Comparison of ENCODE assay signal across 16 cellular contexts in the genomic region with DNA sequence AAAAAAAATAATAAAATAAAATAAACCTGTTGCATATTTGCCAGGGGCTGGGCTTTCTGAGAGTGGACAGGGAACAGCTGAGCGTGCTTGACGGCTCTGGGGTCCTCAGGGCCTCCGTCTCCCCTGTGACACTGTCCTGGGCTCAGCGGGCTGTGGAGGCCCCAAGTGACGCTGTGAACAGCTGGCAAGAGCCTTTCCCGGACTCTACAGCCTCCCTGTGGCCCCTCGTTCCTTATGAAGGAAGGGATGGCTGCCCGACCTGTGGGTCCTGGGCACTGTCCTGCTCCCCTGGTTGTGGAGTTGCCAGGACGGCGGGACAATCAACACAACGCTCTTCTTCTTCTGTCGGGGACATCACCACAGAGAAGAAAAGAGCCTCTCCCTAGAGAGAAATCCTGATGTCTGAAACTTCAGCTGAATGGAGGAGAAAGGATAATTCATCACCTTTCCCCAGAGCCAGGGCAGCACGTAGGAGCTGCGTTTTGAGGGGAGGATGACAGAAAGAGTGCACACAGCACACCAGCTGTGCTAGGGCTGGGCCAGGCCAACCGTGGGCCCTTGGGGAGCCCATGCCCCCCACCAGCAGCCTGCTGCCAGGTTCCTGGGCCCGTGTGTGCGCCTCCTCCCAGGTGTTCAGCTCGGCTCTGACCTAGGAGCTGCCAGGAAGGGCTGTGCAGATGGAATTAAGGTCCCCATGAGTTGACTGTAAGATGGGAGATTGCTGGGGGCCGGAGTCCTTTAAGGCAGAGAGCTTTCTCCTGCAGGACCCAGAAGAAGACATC.
"Had no signal": no experiment of that assay in that cellular context is flagged by ENCODE, and none has a peak within 500 bp of the region (broad histone marks: within the 10 kb centered on the region; RNA-seq: fewer than 3 reads in every experiment).

No MANE protein-coding gene starts in this region.

- H3K4me3 ChIP-seq: ascending aorta, dorsolateral prefrontal cortex, esophagus squamous epithelium, mucosa of descending colon, smooth muscle cell, tibial nerve, vagina had no signal

- H3K4me3 Mint-ChIP-seq: activated naive CD8-positive, alpha-beta T cell treated with anti-CD3 and anti-CD28 coated beads, Interleukin-2, amount 50 U/mL, for 24 hours; naive thymus-derived CD8-positive, alpha-beta T cell; stimulated activated naive B cell treated with anti-CD40 and anti-IgM and Interleukin-4, amounts not matched to agents 10 μg/mL and 1 μg/mL and 100 μg/mL, for 72 hours had no signal

- H3K9me3 ChIP-seq: ascending aorta, esophagus squamous epithelium, mucosa of descending colon, tibial nerve, vagina had no signal

- H3K27ac Mint-ChIP-seq: activated CD4-positive, alpha-beta memory T cell treated with anti-CD3 and anti-CD28 coated beads, Interleukin-2, amount 10 ng/mL, durations not matched to agents 7 days and 5 days; stimulated activated naive B cell treated with anti-CD40 and anti-IgM and Interleukin-4, amounts not matched to agents 10 μg/mL and 1 μg/mL and 100 μg/mL, for 72 hours had no signal

- H3K36me3 ChIP-seq: ascending aorta, esophagus squamous epithelium, tibial nerve, vagina had no signal

- H3K4me2 ChIP-seq: smooth muscle cell had no signal

- H3K36me3 Mint-ChIP-seq: naive thymus-derived CD8-positive, alpha-beta T cell; stimulated activated naive B cell treated with anti-CD40 and anti-IgM and Interleukin-4, amounts not matched to agents 10 μg/mL and 1 μg/mL and 100 μg/mL, for 72 hours had no signal

- H3K27ac ChIP-seq: ascending aorta, dorsolateral prefrontal cortex, esophagus squamous epithelium, foreskin keratinocyte, tibial nerve, vagina had no signal

- H3K9me3 Mint-ChIP-seq: activated CD4-positive, alpha-beta memory T cell treated with anti-CD3 and anti-CD28 coated beads, Interleukin-2, amount 10 ng/mL, durations not matched to agents 7 days and 5 days; activated naive CD8-positive, alpha-beta T cell treated with anti-CD3 and anti-CD28 coated beads, Interleukin-2, amount 50 U/mL, for 24 hours; naive thymus-derived CD8-positive, alpha-beta T cell; stimulated activated naive B cell treated with anti-CD40 and anti-IgM and Interleukin-4, amounts not matched to agents 10 μg/mL and 1 μg/mL and 100 μg/mL, for 72 hours had no signal

- DNase-seq: activated CD4-positive, alpha-beta memory T cell treated with anti-CD3 and anti-CD28 coated beads, Interleukin-2, amount 10 ng/mL, durations not matched to agents 7 days and 5 days; activated CD4-positive, CD25-positive, alpha-beta regulatory T cell; activated CD8-positive, alpha-beta memory T cell treated with anti-CD3 and anti-CD28 coated beads, Interleukin-2, amount 50 U/mL, for 4 hours; activated gamma-delta T cell; activated naive CD8-positive, alpha-beta T cell treated with anti-CD3 and anti-CD28 coated beads, Interleukin-2, amount 50 U/mL, for 24 hours; esophagus squamous epithelium; foreskin keratinocyte; head of caudate nucleus; mucosa of descending colon; naive thymus-derived CD8-positive, alpha-beta T cell; stimulated activated naive B cell treated with anti-CD40 and anti-IgM and Interleukin-4, amounts not matched to agents 10 μg/mL and 1 μg/mL and 100 μg/mL, for 72 hours had no signal

- H3K27me3 ChIP-seq: ascending aorta, dorsolateral prefrontal cortex, foreskin keratinocyte, vagina had no signal

- ATAC-seq: activated naive CD8-positive, alpha-beta T cell treated with anti-CD3 and anti-CD28 coated beads, Interleukin-2, amount 50 U/mL, for 24 hours; foreskin keratinocyte; naive thymus-derived CD8-positive, alpha-beta T cell had no signal

- H3K4me1 ChIP-seq: ascending aorta, tibial nerve had no signal
